ENCODE assay signal across 31 cellular contexts in the genomic region with DNA sequence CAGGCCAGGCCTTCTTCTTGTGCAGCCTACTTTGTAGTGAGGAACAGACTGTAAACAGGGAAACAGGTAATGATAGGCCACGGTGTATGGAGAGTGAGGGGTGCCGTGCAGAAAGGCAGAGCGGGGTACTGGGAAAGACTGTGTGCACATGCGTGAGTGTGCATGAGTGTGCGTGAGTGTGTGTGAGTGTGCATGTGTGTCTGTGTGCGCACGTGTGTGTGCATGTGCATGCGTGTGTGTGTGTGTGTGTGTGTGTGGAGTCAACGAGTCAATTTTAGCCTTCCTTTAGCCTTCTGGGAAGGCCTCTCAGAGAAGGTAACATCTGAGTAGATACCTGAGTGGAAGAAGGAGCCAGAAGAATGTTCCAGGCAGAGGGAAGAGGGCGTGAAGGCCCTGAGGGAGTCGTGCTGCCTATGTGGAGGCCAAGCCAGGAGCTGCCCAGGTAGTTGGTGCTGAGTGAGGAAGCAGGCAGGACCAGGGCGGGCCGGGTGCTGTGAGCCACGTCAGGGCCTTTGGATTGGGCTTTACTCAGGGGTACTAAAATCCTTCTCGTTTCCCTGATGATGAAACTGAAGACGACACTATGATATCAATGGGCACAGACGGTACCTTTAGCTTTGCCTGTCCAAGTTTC. TPM values are rescaled to one million over a fixed set of nuclear protein-coding genes. Genes with fewer than 3 reads are reported as not detected.
"Had no signal": no experiment of that assay in that cellular context is flagged by ENCODE, and none has a peak within 500 bp of the region (broad histone marks: within the 10 kb centered on the region; RNA-seq: fewer than 3 reads in every experiment).

No MANE protein-coding gene starts in this region.

- H3K27ac ChIP-seq: body of pancreas, esophagus squamous epithelium, gastroesophageal sphincter had no signal

- H3K36me3 ChIP-seq: esophagus squamous epithelium, gastroesophageal sphincter had no signal

- DNase-seq: activated CD4-positive, alpha-beta memory T cell treated with anti-CD3 and anti-CD28 coated beads for 36 hours; activated CD4-positive, alpha-beta T cell treated with anti-CD3 and anti-CD28 coated beads for 36 hours; activated CD4-positive, alpha-beta T cell treated with anti-CD3 and anti-CD28 coated beads, Interleukin-2, amount 10 ng/mL, durations not matched to agents 24 days and 14 days; activated CD4-positive, CD25-positive, alpha-beta regulatory T cell; activated CD4-positive, CD25-positive, alpha-beta regulatory T cell treated with anti-CD3 and anti-CD28 coated beads, Interleukin-2, amount 50 U/mL, for 72 hours; activated CD8-positive, alpha-beta memory T cell treated with anti-CD3 and anti-CD28 coated beads, Interleukin-2, amount 10 ng/mL, durations not matched to agents 7 days and 5 days; activated CD8-positive, alpha-beta memory T cell treated with anti-CD3 and anti-CD28 coated beads, Interleukin-2, amount 50 U/mL, for 4 hours; activated CD8-positive, alpha-beta T cell treated with anti-CD3 and anti-CD28 coated beads, Interleukin-2, amount 10 ng/mL, durations not matched to agents 7 days and 5 days; activated effector memory CD4-positive, alpha-beta T cell treated with Interleukin-2 at 50 U/mL for 16 hours; activated gamma-delta T cell treated with Interleukin-2 at 50 U/mL for 16 hours; activated naive CD4-positive, alpha-beta T cell treated with anti-CD3 and anti-CD28 coated beads, Interleukin-2, amount 50 U/mL, for 16 hours; activated naive CD4-positive, alpha-beta T cell treated with Interleukin-2 at 50 U/mL for 16 hours; activated T-cell treated with anti-CD3 and anti-CD28 coated beads for 4 hours; activated T-cell treated with anti-CD3 and anti-CD28 coated beads, Interleukin-2, amount 50 U/mL, for 4 hours; amniotic stem cell; aorta; body of pancreas; caudate nucleus; cortex of kidney; dermis blood vessel endothelial cell; effector CD4-positive, alpha-beta T cell; effector memory CD8-positive, alpha-beta T cell; erythroblast; esophagus squamous epithelium; foreskin melanocyte; T-helper 2 cell had no signal

- H3K27me3 ChIP-seq: body of pancreas had no signal

- H3K36me3 Mint-ChIP-seq: activated CD8-positive, alpha-beta memory T cell treated with anti-CD3 and anti-CD28 coated beads, Interleukin-2, amount 10 ng/mL, durations not matched to agents 7 days and 5 days had no signal

- ATAC-seq: activated CD4-positive, alpha-beta T cell treated with anti-CD3 and anti-CD28 coated beads for 36 hours; activated CD8-positive, alpha-beta memory T cell treated with anti-CD3 and anti-CD28 coated beads, Interleukin-2, amount 10 ng/mL, durations not matched to agents 7 days and 5 days; activated CD8-positive, alpha-beta T cell treated with anti-CD3 and anti-CD28 coated beads, Interleukin-2, amount 10 ng/mL, durations not matched to agents 7 days and 5 days; activated T-cell treated with anti-CD3 and anti-CD28 coated beads, Interleukin-2, amount 50 U/mL, for 4 hours; activated T-helper 17 cell treated with anti-CD3 and anti-CD28 coated beads, Interleukin-2, amount 50 U/mL, for 72 hours; body of pancreas; effector memory CD8-positive, alpha-beta T cell; gastroesophageal sphincter had no signal

- H3K27ac Mint-ChIP-seq: activated CD4-positive, alpha-beta memory T cell treated with anti-CD3 and anti-CD28 coated beads for 36 hours; activated CD4-positive, alpha-beta T cell treated with anti-CD3 and anti-CD28 coated beads for 36 hours; activated CD4-positive, alpha-beta T cell treated with anti-CD3 and anti-CD28 coated beads, Interleukin-2, amount 10 ng/mL, durations not matched to agents 24 days and 14 days; activated CD8-positive, alpha-beta memory T cell treated with anti-CD3 and anti-CD28 coated beads, Interleukin-2, amount 10 ng/mL, durations not matched to agents 7 days and 5 days; activated CD8-positive, alpha-beta T cell treated with anti-CD3 and anti-CD28 coated beads, Interleukin-2, amount 10 ng/mL, durations not matched to agents 7 days and 5 days; activated naive CD8-positive, alpha-beta T cell; activated T-helper 17 cell treated with anti-CD3 and anti-CD28 coated beads, Interleukin-2, amount 50 U/mL, for 72 hours; effector memory CD8-positive, alpha-beta T cell had no signal

- H3K4me3 ChIP-seq: body of pancreas, esophagus squamous epithelium, gastroesophageal sphincter had no signal

- H3K4me3 Mint-ChIP-seq: activated CD4-positive, alpha-beta memory T cell treated with anti-CD3 and anti-CD28 coated beads for 36 hours; activated CD4-positive, alpha-beta T cell treated with anti-CD3 and anti-CD28 coated beads for 36 hours; activated CD4-positive, alpha-beta T cell treated with anti-CD3 and anti-CD28 coated beads, Interleukin-2, amount 10 ng/mL, durations not matched to agents 24 days and 14 days; activated CD8-positive, alpha-beta memory T cell treated with anti-CD3 and anti-CD28 coated beads, Interleukin-2, amount 10 ng/mL, durations not matched to agents 7 days and 5 days; activated CD8-positive, alpha-beta T cell treated with anti-CD3 and anti-CD28 coated beads, Interleukin-2, amount 10 ng/mL, durations not matched to agents 7 days and 5 days; activated naive CD8-positive, alpha-beta T cell; activated T-cell treated with anti-CD3 and anti-CD28 coated beads, Interleukin-2, amount 50 U/mL, for 4 hours; activated T-helper 17 cell treated with anti-CD3 and anti-CD28 coated beads, Interleukin-2, amount 50 U/mL, for 72 hours; effector memory CD8-positive, alpha-beta T cell had no signal

- H3K4me1 ChIP-seq: body of pancreas, esophagus squamous epithelium, gastroesophageal sphincter had no signal

- H3K4me1 Mint-ChIP-seq: activated CD4-positive, alpha-beta T cell treated with anti-CD3 and anti-CD28 coated beads for 36 hours; activated CD4-positive, alpha-beta T cell treated with anti-CD3 and anti-CD28 coated beads, Interleukin-2, amount 10 ng/mL, durations not matched to agents 24 days and 14 days; activated CD8-positive, alpha-beta memory T cell treated with anti-CD3 and anti-CD28 coated beads, Interleukin-2, amount 10 ng/mL, durations not matched to agents 7 days and 5 days; activated T-helper 17 cell treated with anti-CD3 and anti-CD28 coated beads, Interleukin-2, amount 50 U/mL, for 72 hours had no signal

RNA-seq across cellular contexts. Expression of gene APCDD1L, which starts 6.3 kb away (rescaled TPM):
- total RNA-seq: activated CD4-positive, alpha-beta memory T cell treated with anti-CD3 and anti-CD28 coated beads for 36 hours; activated CD4-positive, alpha-beta T cell treated with anti-CD3 and anti-CD28 coated beads for 36 hours; activated CD4-positive, alpha-beta T cell treated with anti-CD3 and anti-CD28 coated beads, Interleukin-2, amount 10 ng/mL, durations not matched to agents 24 days and 14 days; activated CD8-positive, alpha-beta memory T cell treated with anti-CD3 and anti-CD28 coated beads for 36 hours; activated CD8-positive, alpha-beta memory T cell treated with anti-CD3 and anti-CD28 coated beads, Interleukin-2, amount 10 ng/mL, durations not matched to agents 7 days and 5 days; activated CD8-positive, alpha-beta T cell treated with anti-CD3 and anti-CD28 coated beads, Interleukin-2, amount 10 ng/mL, durations not matched to agents 7 days and 5 days; activated T-cell treated with anti-CD3 and anti-CD28 coated beads, Interleukin-2, amount 50 U/mL, for 4 hours; activated T-helper 17 cell treated with anti-CD3 and anti-CD28 coated beads, Interleukin-2, amount 50 U/mL, for 72 hours; T-helper 1 cell treated with Interleukin-12 subunit alpha and Interleukin-12 subunit beta and Interleukin-4 antibody, amounts not matched to agents 30 ng/mL and 1 ng/mL, for 36 hours had no signal
